7 cellular contexts compared by ENCODE assay signal in the genomic region with DNA sequence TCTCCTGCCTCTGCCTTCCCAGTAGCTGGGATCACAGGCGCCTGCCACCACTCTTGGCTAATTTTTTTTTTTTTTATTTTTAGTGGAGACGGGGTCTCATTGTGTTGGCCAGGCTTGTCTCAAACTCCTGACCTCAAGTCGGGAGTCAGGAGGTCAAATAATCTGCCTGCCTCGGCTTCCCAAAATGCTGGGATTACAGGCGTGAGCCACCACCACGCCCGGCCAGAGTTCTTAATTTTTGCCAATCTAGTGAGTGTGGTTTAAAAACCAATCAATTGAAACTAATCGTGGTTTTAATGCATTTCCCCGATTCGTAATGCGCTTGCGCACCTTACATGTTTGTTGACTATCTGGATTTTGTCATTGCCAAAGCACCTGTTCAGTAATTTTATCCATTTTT. TPM values are rescaled to one million over a fixed set of nuclear protein-coding genes. Genes with fewer than 3 reads are reported as not detected.
DNase-seq lines count a peak whose midpoint lies in the region; ATAC-seq and TF ChIP-seq lines count a peak whose summit lies in the region.

No MANE protein-coding gene starts in this region.

- peak overlapping the region; percentile 93 to 98 (median 97) for H3K9ac ChIP-seq in skeletal muscle tissue (ENCODE audit: low read depth in 1 of 3, low read length in 3 of 3)

- peak overlapping the region; percentile 93 for H3K4me3 ChIP-seq in HAP-1
- H3K4me3 ChIP-seq in foreskin fibroblast (ENCODE audit: low read depth in 1 of 2, low read length in 2 of 2): peak overlapping the region; percentile 67 to 83
- H3K4me3 ChIP-seq in skeletal muscle tissue (ENCODE audit: low read length in 3 of 3): peak overlapping the region; percentile 86 to 97 (median 88)

- in situ Hi-C loops in HAP-1 (cut with MboI; ENCODE audit: low sequenced_read_pairs): no loop called here

- peaks cover 22% of the 10 kb centered on the region for H3K36me3 Mint-ChIP-seq in T-helper 2 cell treated with Interferon-gamma antibody and Interleukin-4, amounts not matched to agents 5 μg/mL and 100 μg/mL, for 36 hours (ENCODE audit: low read depth)

- H3K4me1 ChIP-seq in HAP-1 (peaks cover 21% of the 10 kb centered on the region), skeletal muscle tissue (ENCODE audit: control insufficient read depth in 3 of 3, insufficient read depth in 3 of 3, low read length in 3 of 3) (peaks cover 12 to 18% (median 18%) of the 10 kb centered on the region in 3 donors)

- TF ChIP-seq CTCF in foreskin fibroblast (IDR thresholded peaks at IDR 0.05; ENCODE audit: low read depth, low read length): no peak

- H3K27ac ChIP-seq in skeletal muscle tissue (ENCODE audit: low read depth, low read length): peak overlapping the region; percentile 85

- H3K27me3 Mint-ChIP-seq in T-helper 2 cell treated with Interferon-gamma antibody and Interleukin-4, amounts not matched to agents 5 μg/mL and 100 μg/mL, for 36 hours (ENCODE audit: low read depth): peaks cover 6% of the 10 kb centered on the region

- peak overlapping the region; percentile 97 for H3K4me3 Mint-ChIP-seq in T-helper 2 cell treated with Interferon-gamma antibody and Interleukin-4, amounts not matched to agents 5 μg/mL and 100 μg/mL, for 36 hours

- no peaks in the 10 kb centered on the region for H3K27me3 ChIP-seq in HAP-1 (ENCODE audit: low read depth)
- no peaks in the 10 kb centered on the region for H3K27me3 ChIP-seq in skeletal muscle tissue (ENCODE audit: control insufficient read depth in 3 of 3, insufficient read depth in 3 of 3, low read length in 3 of 3)

- no peaks in the 10 kb centered on the region for H3K9me3 Mint-ChIP-seq in T-helper 2 cell treated with Interferon-gamma antibody and Interleukin-4, amounts not matched to agents 5 μg/mL and 100 μg/mL, for 36 hours

- H3K9me3 ChIP-seq in HAP-1: no peaks in the 10 kb centered on the region
- no peaks in the 10 kb centered on the region for H3K9me3 ChIP-seq in skeletal muscle tissue (ENCODE audit: control insufficient read depth in 3 of 3, low read length in 3 of 3)

- no peak for ATAC-seq in GM18517 (IDR thresholded peaks at IDR 0.05; ENCODE audit: unreplicated experiment)
- no peak for ATAC-seq in HG03432 (IDR thresholded peaks at IDR 0.05; ENCODE audit: unreplicated experiment)

- peaks cover 32% of the 10 kb centered on the region for H3K36me3 ChIP-seq in HAP-1 (replicated peaks)
- peaks cover 0 to 6% (median 3%) of the 10 kb centered on the region in 3 donors for H3K36me3 ChIP-seq in skeletal muscle tissue (ENCODE audit: control insufficient read depth in 3 of 3, insufficient read depth in 3 of 3, low read length in 3 of 3)

- peaks cover 18% of the 10 kb centered on the region for H3K4me1 Mint-ChIP-seq in T-helper 2 cell treated with Interferon-gamma antibody and Interleukin-4, amounts not matched to agents 5 μg/mL and 100 μg/mL, for 36 hours (ENCODE audit: low read depth)

- H3K27ac Mint-ChIP-seq in T-helper 2 cell treated with Interferon-gamma antibody and Interleukin-4, amounts not matched to agents 5 μg/mL and 100 μg/mL, for 36 hours: peak overlapping the region; percentile 97

- DNase-seq in HAP-1 (ENCODE audit: low spot score in 2 of 2) (no peak), foreskin fibroblast (no peak)
- DNase-seq in T-helper 2 cell treated with Interferon-gamma antibody and Interleukin-4, amounts not matched to agents 5 μg/mL and 100 μg/mL, for 36 hours (ENCODE audit: low spot score): no peak
- DNase-seq in effector CD8-positive, alpha-beta T cell (lab: John Stamatoyannopoulos, UW): no peak

RNA-seq across cellular contexts. Expression of a gene that starts 0.5 kb away (rescaled TPM):
- total RNA-seq in skeletal muscle tissue: 43.8 TPM

RNA-seq across cellular contexts. Expression of a gene that starts 37.0 kb away (rescaled TPM):
- 7.8 TPM for total RNA-seq in skeletal muscle tissue

RNA-seq across cellular contexts. Expression of a gene that starts 37.1 kb away (rescaled TPM):
- total RNA-seq in skeletal muscle tissue: 12.0 TPM
